ENCODE assay signal across 40 cellular contexts in the genomic region with DNA sequence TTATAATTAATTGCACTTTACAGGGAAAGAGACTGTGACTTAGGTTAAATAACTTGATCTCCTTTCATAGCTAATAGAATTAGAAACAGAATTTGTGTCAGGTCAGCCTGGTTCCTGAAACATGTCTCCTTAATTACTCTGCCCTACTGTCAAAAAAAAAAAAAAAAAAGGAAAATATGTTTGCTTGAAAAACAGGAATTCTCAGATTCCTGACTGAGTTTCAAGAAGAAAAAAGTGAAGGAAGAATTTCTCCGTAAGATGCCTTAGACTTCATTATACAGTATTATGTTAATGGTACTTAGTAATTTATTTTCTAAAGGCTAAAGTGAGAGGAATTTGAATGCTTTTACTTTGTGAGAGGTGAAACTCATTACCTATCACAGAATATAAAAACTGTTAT.
"Had no signal": no experiment of that assay in that cellular context is flagged by ENCODE, and none has a peak within 500 bp of the region (broad histone marks: within the 10 kb centered on the region; RNA-seq: fewer than 3 reads in every experiment).

No MANE protein-coding gene starts in this region.

- H3K36me3 ChIP-seq: adrenal gland, ascending aorta, brain microvascular endothelial cell, breast epithelium, cardiac muscle cell had no signal

- H3K27ac ChIP-seq: adrenal gland, ascending aorta, body of pancreas, brain microvascular endothelial cell, breast epithelium, cardiac muscle cell had no signal

- H3K27ac Mint-ChIP-seq: activated naive CD4-positive, alpha-beta T cell treated with anti-CD3 and anti-CD28 coated beads for 36 hours; activated naive CD4-positive, alpha-beta T cell treated with anti-CD3 and anti-CD28 coated beads, Interleukin-2, amount 10 ng/mL, durations not matched to agents 7 days and 5 days; activated naive CD4-positive, alpha-beta T cell treated with anti-CD3 and anti-CD28 coated beads, Interleukin-2, amount 50 U/mL, for 24 hours; activated naive CD4-positive, alpha-beta T cell treated with anti-CD3 and anti-CD28 coated beads, Interleukin-2, amount 50 U/mL, for 72 hours; activated naive CD8-positive, alpha-beta T cell; activated naive CD8-positive, alpha-beta T cell treated with anti-CD3 and anti-CD28 coated beads for 36 hours; activated naive CD8-positive, alpha-beta T cell treated with anti-CD3 and anti-CD28 coated beads, Interleukin-2, amount 10 ng/mL, durations not matched to agents 7 days and 5 days; activated naive CD8-positive, alpha-beta T cell treated with anti-CD3 and anti-CD28 coated beads, Interleukin-2, amount 50 U/mL, for 24 hours; activated T-cell treated with anti-CD3 and anti-CD28 coated beads, Interleukin-2, amount 50 U/mL, for 24 hours; activated T-cell treated with anti-CD3 and anti-CD28 coated beads, Interleukin-2, amount 50 U/mL, for 72 hours; activated T-helper 1 cell treated with anti-CD3 and anti-CD28 coated beads, Interleukin-12 subunit alpha, Interleukin-12 subunit beta, Interleukin-2, Interleukin-4 antibody, amounts not matched to agents 30 ng/mL and 10 ng/mL and 1 ng/mL, durations not matched to agents 14 hours and 24 hours and 36 hours; activated T-helper 17 cell treated with anti-CD3 and anti-CD28 coated beads, Interleukin-2, amount 50 U/mL, for 72 hours; activated T-helper 2 cell treated with anti-CD3 and anti-CD28 coated beads, Interferon-gamma antibody, Interleukin-2, Interleukin-4, amounts not matched to agents 10 μg/mL and 5 μg/mL and 100 μg/mL, durations not matched to agents 14 hours and 24 hours and 36 hours; brain had no signal

- H3K4me3 ChIP-seq: adrenal gland, ascending aorta, body of pancreas, breast epithelium, cardiac muscle cell had no signal

- H3K9me3 ChIP-seq: adrenal gland, ascending aorta, body of pancreas, breast epithelium had no signal

- H3K27me3 ChIP-seq: adrenal gland, ascending aorta, body of pancreas, brain microvascular endothelial cell, breast epithelium, cardiac muscle cell had no signal

- H3K36me3 Mint-ChIP-seq: activated naive CD4-positive, alpha-beta T cell treated with anti-CD3 and anti-CD28 coated beads, Interleukin-2, amount 10 ng/mL, durations not matched to agents 7 days and 5 days; activated naive CD4-positive, alpha-beta T cell treated with anti-CD3 and anti-CD28 coated beads, Interleukin-2, amount 50 U/mL, for 24 hours; activated naive CD4-positive, alpha-beta T cell treated with anti-CD3 and anti-CD28 coated beads, Interleukin-2, amount 50 U/mL, for 72 hours; activated naive CD8-positive, alpha-beta T cell; activated naive CD8-positive, alpha-beta T cell treated with anti-CD3 and anti-CD28 coated beads for 36 hours; activated naive CD8-positive, alpha-beta T cell treated with anti-CD3 and anti-CD28 coated beads, Interleukin-2, amount 10 ng/mL, durations not matched to agents 7 days and 5 days; brain had no signal

- H3K4me1 Mint-ChIP-seq: activated naive CD4-positive, alpha-beta T cell treated with anti-CD3 and anti-CD28 coated beads, Interleukin-2, amount 10 ng/mL, durations not matched to agents 7 days and 5 days; activated naive CD4-positive, alpha-beta T cell treated with anti-CD3 and anti-CD28 coated beads, Interleukin-2, amount 50 U/mL, for 24 hours; activated naive CD8-positive, alpha-beta T cell treated with anti-CD3 and anti-CD28 coated beads for 36 hours; activated naive CD8-positive, alpha-beta T cell treated with anti-CD3 and anti-CD28 coated beads, Interleukin-2, amount 10 ng/mL, durations not matched to agents 7 days and 5 days; activated naive CD8-positive, alpha-beta T cell treated with anti-CD3 and anti-CD28 coated beads, Interleukin-2, amount 50 U/mL, for 24 hours; activated T-helper 17 cell treated with anti-CD3 and anti-CD28 coated beads, Interleukin-2, amount 50 U/mL, for 72 hours; brain; central memory CD8-positive, alpha-beta T cell had no signal

- FAIRE-seq: astrocyte, bronchial epithelial cell had no signal

- H3K4me1 ChIP-seq: adrenal gland, ascending aorta, body of pancreas, breast epithelium had no signal

- H3K9me3 Mint-ChIP-seq: activated naive CD8-positive, alpha-beta T cell treated with anti-CD3 and anti-CD28 coated beads for 36 hours; activated naive CD8-positive, alpha-beta T cell treated with anti-CD3 and anti-CD28 coated beads, Interleukin-2, amount 10 ng/mL, durations not matched to agents 7 days and 5 days; activated T-helper 1 cell treated with anti-CD3 and anti-CD28 coated beads, Interleukin-12 subunit alpha, Interleukin-12 subunit beta, Interleukin-2, Interleukin-4 antibody, amounts not matched to agents 30 ng/mL and 10 ng/mL and 1 ng/mL, durations not matched to agents 14 hours and 24 hours and 36 hours; brain had no signal

- H3K4me3 Mint-ChIP-seq: activated naive CD4-positive, alpha-beta T cell treated with anti-CD3 and anti-CD28 coated beads for 36 hours; activated naive CD4-positive, alpha-beta T cell treated with anti-CD3 and anti-CD28 coated beads, Interleukin-2, amount 10 ng/mL, durations not matched to agents 7 days and 5 days; activated naive CD4-positive, alpha-beta T cell treated with anti-CD3 and anti-CD28 coated beads, Interleukin-2, amount 50 U/mL, for 24 hours; activated naive CD8-positive, alpha-beta T cell; activated naive CD8-positive, alpha-beta T cell treated with anti-CD3 and anti-CD28 coated beads for 36 hours; activated naive CD8-positive, alpha-beta T cell treated with anti-CD3 and anti-CD28 coated beads, Interleukin-2, amount 10 ng/mL, durations not matched to agents 7 days and 5 days; activated naive CD8-positive, alpha-beta T cell treated with anti-CD3 and anti-CD28 coated beads, Interleukin-2, amount 50 U/mL, for 24 hours; activated T-cell treated with anti-CD3 and anti-CD28 coated beads, Interleukin-2, amount 50 U/mL, for 24 hours; activated T-cell treated with anti-CD3 and anti-CD28 coated beads, Interleukin-2, amount 50 U/mL, for 4 hours; activated T-cell treated with anti-CD3 and anti-CD28 coated beads, Interleukin-2, amount 50 U/mL, for 72 hours; activated T-helper 1 cell treated with anti-CD3 and anti-CD28 coated beads, Interleukin-12 subunit alpha, Interleukin-12 subunit beta, Interleukin-2, Interleukin-4 antibody, amounts not matched to agents 30 ng/mL and 10 ng/mL and 1 ng/mL, durations not matched to agents 14 hours and 24 hours and 36 hours; activated T-helper 17 cell treated with anti-CD3 and anti-CD28 coated beads, Interleukin-2, amount 50 U/mL, for 72 hours; brain; central memory CD8-positive, alpha-beta T cell had no signal

- H3K27me3 Mint-ChIP-seq: activated naive CD4-positive, alpha-beta T cell treated with anti-CD3 and anti-CD28 coated beads, Interleukin-2, amount 10 ng/mL, durations not matched to agents 7 days and 5 days; activated naive CD4-positive, alpha-beta T cell treated with anti-CD3 and anti-CD28 coated beads, Interleukin-2, amount 50 U/mL, for 24 hours; activated naive CD8-positive, alpha-beta T cell; activated naive CD8-positive, alpha-beta T cell treated with anti-CD3 and anti-CD28 coated beads for 36 hours; activated naive CD8-positive, alpha-beta T cell treated with anti-CD3 and anti-CD28 coated beads, Interleukin-2, amount 10 ng/mL, durations not matched to agents 7 days and 5 days; activated naive CD8-positive, alpha-beta T cell treated with anti-CD3 and anti-CD28 coated beads, Interleukin-2, amount 50 U/mL, for 24 hours; activated T-cell treated with anti-CD3 and anti-CD28 coated beads, Interleukin-2, amount 50 U/mL, for 24 hours; activated T-helper 17 cell treated with anti-CD3 and anti-CD28 coated beads, Interleukin-2, amount 50 U/mL, for 72 hours; central memory CD8-positive, alpha-beta T cell had no signal

- DNase-seq: activated effector memory CD4-positive, alpha-beta T cell treated with anti-CD3 and anti-CD28 coated beads, Interleukin-2, amount 50 U/mL, for 16 hours; activated effector memory CD4-positive, alpha-beta T cell treated with Interleukin-2 at 50 U/mL for 16 hours; activated gamma-delta T cell; activated gamma-delta T cell treated with Interleukin-2 at 50 U/mL for 16 hours; activated naive CD4-positive, alpha-beta T cell; activated naive CD4-positive, alpha-beta T cell treated with anti-CD3 and anti-CD28 coated beads for 36 hours; activated naive CD4-positive, alpha-beta T cell treated with anti-CD3 and anti-CD28 coated beads, Interleukin-2, amount 10 ng/mL, durations not matched to agents 7 days and 5 days; activated naive CD4-positive, alpha-beta T cell treated with anti-CD3 and anti-CD28 coated beads, Interleukin-2, amount 50 U/mL, for 16 hours; activated naive CD4-positive, alpha-beta T cell treated with Interleukin-2 at 50 U/mL for 16 hours; activated naive CD8-positive, alpha-beta T cell treated with anti-CD3 and anti-CD28 coated beads for 36 hours; activated naive CD8-positive, alpha-beta T cell treated with anti-CD3 and anti-CD28 coated beads, Interleukin-2, amount 10 ng/mL, durations not matched to agents 7 days and 5 days; activated naive CD8-positive, alpha-beta T cell treated with anti-CD3 and anti-CD28 coated beads, Interleukin-2, amount 50 U/mL, for 24 hours; activated T-cell treated with anti-CD3 and anti-CD28 coated beads, Interleukin-2, amount 50 U/mL, for 1 hour; activated T-cell treated with anti-CD3 and anti-CD28 coated beads, Interleukin-2, amount 50 U/mL, for 24 hours; activated T-cell treated with anti-CD3 and anti-CD28 coated beads, Interleukin-2, amount 50 U/mL, for 4 hours; activated T-cell treated with anti-CD3 and anti-CD28 coated beads, Interleukin-2, amount 50 U/mL, for 48 hours; activated T-cell treated with anti-CD3 and anti-CD28 coated beads, Interleukin-2, amount 50 U/mL, for 72 hours; adrenal gland; amniotic stem cell; amygdala; anterior cingulate cortex; aorta; body of pancreas; brain microvascular endothelial cell; caudate nucleus; central memory CD4-positive, alpha-beta T cell; cerebellar nuclear complex had no signal
